8 cellular contexts compared by ENCODE assay signal in the genomic region with DNA sequence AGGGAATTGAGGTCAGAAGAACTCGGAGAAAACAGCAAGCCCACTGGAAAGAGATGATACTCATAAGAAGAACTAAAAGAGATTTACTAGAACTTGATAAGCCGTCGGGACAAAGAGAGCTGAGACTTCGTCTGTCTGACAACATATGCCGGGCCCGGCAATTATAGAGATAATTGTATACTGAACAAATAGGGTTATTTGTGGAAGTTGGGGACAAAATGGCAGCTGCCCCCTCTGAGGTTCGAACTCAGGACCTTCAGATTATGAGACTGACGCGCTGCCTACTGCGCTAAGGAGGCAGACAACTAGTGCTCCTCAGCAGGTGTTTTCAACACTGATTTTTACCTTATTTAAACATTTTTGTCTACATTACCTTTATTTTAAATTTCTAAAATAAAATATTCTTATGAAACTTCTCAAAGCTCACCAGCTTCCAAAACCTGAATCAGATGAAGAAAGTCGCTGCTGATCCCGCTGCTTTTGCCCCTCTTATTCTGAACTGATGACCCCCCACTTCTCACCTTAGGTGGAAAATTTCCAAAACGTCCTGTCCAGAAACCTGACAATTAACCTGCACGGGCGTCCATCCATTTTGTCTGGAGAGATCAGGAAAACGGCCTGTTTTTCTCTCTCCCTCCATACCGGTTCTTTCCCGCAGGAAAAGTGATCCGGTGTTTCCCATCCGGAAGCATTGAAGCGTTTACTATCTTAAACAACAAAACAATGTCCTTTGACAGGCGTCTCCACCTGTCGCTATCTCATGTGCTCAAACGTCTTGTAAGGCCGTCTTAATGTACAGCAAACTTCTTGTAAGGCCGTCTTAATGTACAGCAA. TPM values are rescaled to one million over a fixed set of nuclear protein-coding genes. Genes with fewer than 3 reads are reported as not detected.
DNase-seq lines count a peak whose midpoint lies in the region; ATAC-seq and TF ChIP-seq lines count a peak whose summit lies in the region.

No MANE protein-coding gene starts in this region.

- no peaks in the 10 kb centered on the region for H4K20me1 ChIP-seq in osteoblast (ENCODE audit: insufficient read depth, low read length)

- TF ChIP-seq CTCF in GM13977 (IDR thresholded peaks at IDR 0.05; ENCODE audit: extremely low read depth, insufficient read depth, missing control alignments) = no peak
- TF ChIP-seq CTCF in fibroblast of villous mesenchyme (IDR thresholded peaks at IDR 0.05; ENCODE audit: insufficient read depth, low read depth, low read length) = no peak
- TF ChIP-seq CTCF in osteoblast (IDR thresholded peaks at IDR 0.05; ENCODE audit: extremely low read depth, low read depth, low read length) = no peak

- peaks cover 7% of the 10 kb centered on the region for H3K27me3 Mint-ChIP-seq in activated T-cell treated with anti-CD3 and anti-CD28 coated beads, Interleukin-2, amount 50 U/mL, for 72 hours (ENCODE audit: low read depth)

- H3K36me3 Mint-ChIP-seq in activated T-cell treated with anti-CD3 and anti-CD28 coated beads, Interleukin-2, amount 50 U/mL, for 72 hours (ENCODE audit: insufficient read depth in 2 of 2) = no peaks in the 10 kb centered on the region

- H3K27ac Mint-ChIP-seq in activated T-cell treated with anti-CD3 and anti-CD28 coated beads, Interleukin-2, amount 50 U/mL, for 72 hours = peak overlapping the region; percentile 98

- peak overlapping the region; percentile 85 to 98 for H3K4me3 Mint-ChIP-seq in activated T-cell treated with anti-CD3 and anti-CD28 coated beads, Interleukin-2, amount 50 U/mL, for 72 hours

- H3K9me3 Mint-ChIP-seq in activated T-cell treated with anti-CD3 and anti-CD28 coated beads, Interleukin-2, amount 50 U/mL, for 72 hours = no peaks in the 10 kb centered on the region

- peak overlapping the region; percentile 87 for H2AFZ ChIP-seq in osteoblast (ENCODE audit: low read length)

- H3K27ac ChIP-seq in osteoblast (ENCODE audit: low read depth, low read length) = no peak overlapping the region

- DNase-seq in GM13977 (ENCODE audit: low spot score) (peak; percentile 81), HT-29 (ENCODE audit: low spot score) (peak; percentile 89), fibroblast of villous mesenchyme (ENCODE audit: low read depth) (peak; percentile 61), osteoblast (ENCODE audit: insufficient read length, low spot score, missing footprints) (peak; percentile 94)
- peak; percentile 57 to 66 for DNase-seq in activated T-cell treated with anti-CD3 and anti-CD28 coated beads, Interleukin-2, amount 50 U/mL, for 72 hours

- peaks cover 3% of the 10 kb centered on the region for H3K4me1 ChIP-seq in osteoblast (ENCODE audit: insufficient read depth, low read length)

- peak overlapping the region; percentile 83 for H3K4me2 ChIP-seq in osteoblast (ENCODE audit: insufficient read depth, low read length)

- no peaks in the 10 kb centered on the region for H3K79me2 ChIP-seq in osteoblast (ENCODE audit: insufficient read depth, low read length)

- H3K4me1 Mint-ChIP-seq in activated T-cell treated with anti-CD3 and anti-CD28 coated beads, Interleukin-2, amount 50 U/mL, for 72 hours (ENCODE audit: low read depth) = peaks cover 22% of the 10 kb centered on the region

- no peaks in the 10 kb centered on the region for H3K9me3 ChIP-seq in osteoblast (ENCODE audit: low read depth, low read length)

- peaks cover 7% of the 10 kb centered on the region for H3K27me3 ChIP-seq in osteoblast (ENCODE audit: insufficient read depth, low read length)

- H3K4me3 ChIP-seq in fibroblast of villous mesenchyme (ENCODE audit: low read depth, low read length) (peak overlapping the region; percentile 71), osteoblast (ENCODE audit: insufficient read depth, low read length) (peak overlapping the region; percentile 70)

- in situ Hi-C loops in GM13977 (cut with MboI; ENCODE audit: low pct_unique_long_range_greater_than_20kb, low sequenced_read_pairs, unreplicated experiment) = no loop called here

- peak; percentile 79 for ATAC-seq in activated T-cell treated with anti-CD3 and anti-CD28 coated beads, Interleukin-2, amount 50 U/mL, for 72 hours (replicated peaks in 1 of 2)
- ATAC-seq in GM21723 (IDR thresholded peaks at IDR 0.05; ENCODE audit: unreplicated experiment) (no peak), HG03439 (IDR thresholded peaks at IDR 0.05; ENCODE audit: unreplicated experiment) (no peak)

- H3K36me3 ChIP-seq in osteoblast (ENCODE audit: insufficient read depth, low read length) = no peaks in the 10 kb centered on the region

TF ChIP-seq in PFSK-1, 5 proteins besides CTCF, POLR2A, EP300 and RAD21:
- TF ChIP-seq SIN3A (IDR thresholded peaks at IDR 0.05; ENCODE audit: borderline replicate concordance, insufficient read depth, low read length) = peak; percentile 30; the same call in 1 of the 2 replicates
- no peak for TF ChIP-seq TAF1 (IDR thresholded peaks at IDR 0.05; ENCODE audit: borderline replicate concordance, insufficient read depth, low read length)
- no peak for TF ChIP-seq POLR2AphosphoS5 (IDR thresholded peaks at IDR 0.05; ENCODE audit: low read depth, low read length)
TF ChIP-seq in PFSK-1: peak in this region for 1.

RNA-seq across cellular contexts. Expression of gene TRIM27, which starts 29.5 kb away (rescaled TPM):
- total RNA-seq in HT-29 (2014; rRNA removed; shearing (Covaris generic)) = 68.4 and 76.3 TPM in 2 replicates
- polyA plus RNA-seq in PFSK-1 (2012; ENCODE audit: insufficient read length, low read depth) = 76.1 TPM
- 10 to 100 TPM; 50.7 to 51.1 TPM for total RNA-seq in activated T-cell treated with anti-CD3 and anti-CD28 coated beads, Interleukin-2, amount 50 U/mL, for 72 hours
- total RNA-seq in fibroblast of villous mesenchyme (57.0 and 76.9 TPM in 2 replicates), osteoblast (53.6 and 63.6 TPM in 2 replicates)

RNA-seq across cellular contexts. Expression of gene ZNF311, which starts 51.9 kb away (rescaled TPM):
- 1.1 and 1.2 TPM in 2 replicates for total RNA-seq in HT-29 (2014; rRNA removed; shearing (Covaris generic))
- 0.14 TPM for polyA plus RNA-seq in PFSK-1 (2012; ENCODE audit: insufficient read length, low read depth)
- 1 to 10 TPM; 1.6 to 2.1 TPM for total RNA-seq in activated T-cell treated with anti-CD3 and anti-CD28 coated beads, Interleukin-2, amount 50 U/mL, for 72 hours
- total RNA-seq in fibroblast of villous mesenchyme (0.43 and 0.97 TPM in 2 replicates), osteoblast (0.88 and 1.1 TPM in 2 replicates)

Comparison
In these comparisons a context has a peak if more than half of its experiments do, and no peak if none do; other contexts are left out.
1. ATAC-seq: peak in activated T-cell treated with anti-CD3 and anti-CD28 coated beads, Interleukin-2, amount 50 U/mL, for 72 hours (2 of 2); none in GM21723 (single experiment) and HG03439 (single experiment).
2. Peak in every context shown above with its lines, with median percentiles within 50 percentile points of each other: DNase-seq.